ENCODE assay signal across 12 cellular contexts in genomic region chr15:95972136-95972553, GRCh38.
A peak's percentile ranks its signal among the peaks of the same experiment; 100 is the strongest.
DNase-seq lines count a peak whose midpoint lies in the region; ATAC-seq, FAIRE-seq and TF ChIP-seq lines count a peak whose summit lies in the region.
"Had no signal": no experiment of that assay in that cellular context is flagged by ENCODE, and none has a peak within 500 bp of the region (broad histone marks: within the 10 kb centered on the region; RNA-seq: fewer than 3 reads in every experiment).

No MANE protein-coding gene starts in this region.

- H3K9me3 Mint-ChIP-seq in astrocyte (ENCODE audit: unreplicated experiment) (peaks cover 11% of the 10 kb centered on the region), Caco-2 (ENCODE audit: unreplicated experiment) (peaks cover 10% of the 10 kb centered on the region)
- H3K9me3 Mint-ChIP-seq: activated naive CD4-positive, alpha-beta T cell treated with anti-CD3 and anti-CD28 coated beads, Interleukin-2, amount 50 U/mL, for 24 hours had no signal

- H3K4me1 ChIP-seq in astrocyte (ENCODE audit: insufficient read depth, low read length) = peaks cover 6% of the 10 kb centered on the region
- H3K4me1 ChIP-seq in left ventricle myocardium inferior = no peaks in the 10 kb centered on the region
- H3K4me1 ChIP-seq in upper lobe of right lung = peaks cover 6% of the 10 kb centered on the region
- no peaks in the 10 kb centered on the region for H3K4me1 ChIP-seq in Caco-2

- POLR2A ChIA-PET in Caco-2 (lab: Charles Lee) = no interaction called here

- H3K27me3 ChIP-seq in astrocyte (ENCODE audit: insufficient read depth, low read length) (no peaks in the 10 kb centered on the region), left ventricle myocardium inferior (ENCODE audit: low read depth) (no peaks in the 10 kb centered on the region), upper lobe of right lung (no peaks in the 10 kb centered on the region), Caco-2 (replicated peaks; ENCODE audit: control insufficient read depth, insufficient read depth, low read length) (no peaks in the 10 kb centered on the region)

- H3K27me3 Mint-ChIP-seq in astrocyte (ENCODE audit: low read depth, unreplicated experiment) = peaks cover 2% of the 10 kb centered on the region
- H3K27me3 Mint-ChIP-seq in Caco-2 (ENCODE audit: insufficient read depth, unreplicated experiment) = no peaks in the 10 kb centered on the region

- intact Hi-C loops in left ventricle myocardium inferior (cut with micrococcal nuclease) = no loop called here
- intact Hi-C loops in upper lobe of right lung (cut with DNase I) = no loop called here
- intact Hi-C loops in Caco-2 (cut with micrococcal nuclease; ENCODE audit: unreplicated experiment) = no loop called here

- H3K27ac Mint-ChIP-seq in astrocyte (ENCODE audit: unreplicated experiment) = peak overlapping the region; percentile 35
- H3K27ac Mint-ChIP-seq in Caco-2 (ENCODE audit: unreplicated experiment) = no peak overlapping the region
- H3K27ac Mint-ChIP-seq: activated naive CD4-positive, alpha-beta T cell treated with anti-CD3 and anti-CD28 coated beads, Interleukin-2, amount 50 U/mL, for 24 hours; natural killer cell treated with Interleukin-12 subunit alpha and Interleukin-12 subunit beta and Interleukin-15 and Interleukin-18, amount 100 ng/mL, for 72 hours had no signal

- H2AFZ ChIP-seq in astrocyte (ENCODE audit: low read depth, low read length) = peak overlapping the region; percentile 8

- H3K36me3 ChIP-seq in astrocyte (ENCODE audit: insufficient read depth, low read length) = no peaks in the 10 kb centered on the region
- H3K36me3 ChIP-seq in left ventricle myocardium inferior = no peaks in the 10 kb centered on the region
- H3K36me3 ChIP-seq in upper lobe of right lung = no peaks in the 10 kb centered on the region
- no peaks in the 10 kb centered on the region for H3K36me3 ChIP-seq in Caco-2 (ENCODE audit: control insufficient read depth, insufficient read depth, low read length)

- no peak overlapping the region for H3K9ac ChIP-seq in astrocyte (ENCODE audit: low read length)

- H3K4me3 ChIP-seq in HFF-Myc (replicated peaks; ENCODE audit: low read depth, low read length) = no peak overlapping the region
- H3K4me3 ChIP-seq in astrocyte (ENCODE audit: insufficient read depth, low read depth, low read length) = no peak overlapping the region
- H3K4me3 ChIP-seq in left ventricle myocardium inferior = no peak overlapping the region
- no peak overlapping the region for H3K4me3 ChIP-seq in upper lobe of right lung
- H3K4me3 ChIP-seq in Caco-2 (ENCODE audit: low read depth, low read length) = no peak overlapping the region

- FAIRE-seq in astrocyte (lab: Jason Lieb, UNC) = peak; percentile 37

- no TSS peak for BruUV-seq in Caco-2 (replicated peaks; lab: Mats Ljungman, UMichigan)

- H3K4me3 Mint-ChIP-seq in astrocyte (ENCODE audit: unreplicated experiment) (no peak overlapping the region), Caco-2 (ENCODE audit: unreplicated experiment) (no peak overlapping the region)
- H3K4me3 Mint-ChIP-seq: activated naive CD4-positive, alpha-beta T cell treated with anti-CD3 and anti-CD28 coated beads, Interleukin-2, amount 50 U/mL, for 24 hours; natural killer cell treated with Interleukin-12 subunit alpha and Interleukin-12 subunit beta and Interleukin-15 and Interleukin-18, amount 100 ng/mL, for 72 hours had no signal

- no peaks in the 10 kb centered on the region for H4K20me1 ChIP-seq in astrocyte (ENCODE audit: insufficient read depth, low read length)

- H3K4me2 ChIP-seq in astrocyte (ENCODE audit: low read length) = peak overlapping the region; percentile 58

- ATAC-seq in upper lobe of right lung (peak; percentile 30), HG02571 (IDR thresholded peaks at IDR 0.05; ENCODE audit: unreplicated experiment) (no peak)
- ATAC-seq: natural killer cell treated with Interleukin-12 subunit alpha and Interleukin-12 subunit beta and Interleukin-15 and Interleukin-18, amount 100 ng/mL, for 72 hours had no signal

- no peak overlapping the region for H3K27ac ChIP-seq in astrocyte (ENCODE audit: low read depth, low read length)
- H3K27ac ChIP-seq in left ventricle myocardium inferior (replicated peaks) = peak overlapping the region; percentile 8
- no peak overlapping the region for H3K27ac ChIP-seq in upper lobe of right lung

- no peaks in the 10 kb centered on the region for H3K36me3 Mint-ChIP-seq in astrocyte (ENCODE audit: low read depth, unreplicated experiment)
- H3K36me3 Mint-ChIP-seq in Caco-2 (ENCODE audit: insufficient read depth, unreplicated experiment) = no peaks in the 10 kb centered on the region
- H3K36me3 Mint-ChIP-seq: activated naive CD4-positive, alpha-beta T cell treated with anti-CD3 and anti-CD28 coated beads, Interleukin-2, amount 50 U/mL, for 24 hours had no signal

- DNase-seq in HFF-Myc (ENCODE audit: extremely low read depth, low read depth) (peak; percentile 37), astrocyte (ENCODE audit: low read depth) (peak; percentile 84), left ventricle myocardium inferior (no peak), upper lobe of right lung (no peak), GDM1 (lab: John Stamatoyannopoulos, UW) (no peak), Caco-2 (no peak)
- DNase-seq: NCI-H1417; stimulated activated CD4-positive, alpha-beta T cell treated with anti-CD3 and anti-CD28 coated beads, Interleukin-15, amount 100 ng/mL, for 24 hours; T-helper 1 cell had no signal

- H3K79me2 ChIP-seq in astrocyte (ENCODE audit: insufficient read depth, low read length) = no peaks in the 10 kb centered on the region

- H3K4me1 Mint-ChIP-seq in astrocyte (ENCODE audit: low read depth, unreplicated experiment) = peaks cover 25% of the 10 kb centered on the region
- H3K4me1 Mint-ChIP-seq in Caco-2 (ENCODE audit: low read depth, unreplicated experiment) = peaks cover 7% of the 10 kb centered on the region
- H3K4me1 Mint-ChIP-seq: activated naive CD4-positive, alpha-beta T cell treated with anti-CD3 and anti-CD28 coated beads, Interleukin-2, amount 50 U/mL, for 24 hours had no signal

- H3K9me3 ChIP-seq in astrocyte (ENCODE audit: insufficient read depth, low read depth, low read length) (no peaks in the 10 kb centered on the region), left ventricle myocardium inferior (replicated peaks) (peaks cover 8% of the 10 kb centered on the region), upper lobe of right lung (no peaks in the 10 kb centered on the region), Caco-2 (0 out of 2 replicates have a peak, but pooled peaks cover 3% of the 10 kb centered on the region)

- TF ChIP-seq CTCF in HFF-Myc (IDR thresholded peaks at IDR 0.05; ENCODE audit: low read depth, low read length, missing control alignments) (no peak), astrocyte (IDR thresholded peaks at IDR 0.05; ENCODE audit: insufficient read depth, low read depth, low read length) (no peak), left ventricle myocardium inferior (IDR thresholded peaks at IDR 0.05; ENCODE audit: borderline replicate concordance) (no peak), upper lobe of right lung (IDR thresholded peaks at IDR 0.05) (no peak), Caco-2 (IDR thresholded peaks at IDR 0.05; ENCODE audit: insufficient read depth in 1 of 2, low read depth in 1 of 2, low read length in 1 of 2, severe bottlenecking in 1 of 2, unreplicated experiment in 1 of 2) (no peak)

- CTCF ChIA-PET in Caco-2 (lab: Charles Lee) = no interaction called here

Comparison
In these comparisons a context has a peak if more than half of its experiments do, and no peak if none do; other contexts are left out.
1. DNase-seq: peak in HFF-Myc (single experiment) and astrocyte (single experiment); none in left ventricle myocardium inferior (single experiment), upper lobe of right lung (single experiment), GDM1 (single experiment) and Caco-2 (0 of 2).